ENCODE assay signal across 8 cellular contexts in the genomic region with DNA sequence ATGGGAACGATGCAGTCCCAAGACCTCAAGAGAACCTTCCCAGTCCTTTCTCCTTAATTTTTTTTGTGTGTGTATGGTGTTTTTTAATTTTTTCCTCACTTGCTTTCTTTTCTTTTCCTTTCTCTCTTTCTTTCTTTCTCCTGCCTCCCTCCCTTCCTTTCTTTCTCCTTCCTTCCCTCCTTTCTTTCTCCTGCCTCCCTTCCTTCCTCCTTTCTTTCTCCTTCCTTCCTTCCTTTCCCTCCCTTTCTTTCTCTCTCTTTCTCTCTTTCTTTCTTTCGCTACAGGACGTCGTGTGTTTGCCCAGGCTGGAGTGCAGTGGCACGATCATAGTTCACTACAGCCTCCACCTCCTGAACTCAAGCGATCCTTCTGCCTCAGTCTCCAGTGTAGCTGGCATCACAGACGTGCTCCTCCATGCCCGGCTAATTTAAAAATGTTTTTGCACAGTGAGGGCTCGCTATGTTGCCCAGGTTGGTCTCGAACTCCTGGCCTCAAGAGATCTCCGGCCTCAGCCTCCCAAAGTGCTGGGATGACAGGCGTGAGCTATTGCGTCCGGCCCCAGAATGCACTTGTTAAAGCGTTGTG. TPM values are rescaled to one million over a fixed set of nuclear protein-coding genes. Genes with fewer than 3 reads are reported as not detected.
DNase-seq lines count a peak whose midpoint lies in the region; ATAC-seq and TF ChIP-seq lines count a peak whose summit lies in the region.

No MANE protein-coding gene starts in this region.

- peak overlapping the region; percentile 79 for H3K4me2 ChIP-seq in DND-41 (ENCODE audit: insufficient read depth, low read length)

- no peak for TF ChIP-seq POLR2A in prostate gland (IDR thresholded peaks at IDR 0.05)

- no peak for ATAC-seq in DND-41 (ENCODE audit: insufficient read depth, low read depth)
- ATAC-seq in RWPE2 (ENCODE audit: low read depth): no peak
- ATAC-seq in GM21515 (IDR thresholded peaks at IDR 0.05; ENCODE audit: unreplicated experiment): no peak

- H3K27ac ChIP-seq in DND-41 (ENCODE audit: low read length): peak overlapping the region; percentile 79
- peak overlapping the region; percentile 89 for H3K27ac ChIP-seq in RWPE2 (ENCODE audit: poor library complexity, severe bottlenecking)
- peak overlapping the region; percentile 95 to 98 for H3K27ac ChIP-seq in esophagus (ENCODE audit: low read depth in 2 of 2, low read length in 1 of 2)
- H3K27ac ChIP-seq in prostate gland: peak overlapping the region; percentile 84 to 96

- H3K4me1 ChIP-seq in DND-41 (ENCODE audit: insufficient read depth, low read length) (peaks cover 30% of the 10 kb centered on the region), RWPE2 (ENCODE audit: insufficient read depth, poor library complexity, severe bottlenecking) (peaks cover 27% of the 10 kb centered on the region), esophagus (ENCODE audit: control insufficient read depth in 2 of 2, insufficient read depth in 2 of 2, low read length in 1 of 2) (peaks cover 0 to 3% of the 10 kb centered on the region in 2 donors), prostate gland (replicated peaks) (peaks cover 6% of the 10 kb centered on the region)

- intact Hi-C loops in prostate gland (cut with DNase I): loop anchor here (5.0 to 10.0 kb wide), 3 partner anchors 76 to 319 kb away; a partner anchor contains a TSS

- H3K9me3 ChIP-seq in DND-41 (ENCODE audit: insufficient read depth, low read length, severe bottlenecking) (no peaks in the 10 kb centered on the region), RWPE2 (ENCODE audit: severe bottlenecking) (no peaks in the 10 kb centered on the region), esophagus (ENCODE audit: control insufficient read depth in 2 of 2, insufficient read depth in 1 of 2, low read depth in 1 of 2, low read length in 1 of 2) (no peaks in the 10 kb centered on the region), prostate gland (no peaks in the 10 kb centered on the region)

- H3K9ac ChIP-seq in DND-41 (ENCODE audit: low read depth, low read length): peak overlapping the region; percentile 96

- H3K79me2 ChIP-seq in DND-41 (ENCODE audit: insufficient read depth, low read length): peaks cover 54% of the 10 kb centered on the region

- WGBS in esophagus, 2 donors: 66 to 68% methylated on average over 15 of the region's 15 CpGs
- 83% methylated on average over 15 of the region's 15 CpGs for WGBS in prostate gland

- H3K27me3 ChIP-seq in DND-41 (ENCODE audit: insufficient read depth, low read length, poor library complexity) (no peaks in the 10 kb centered on the region), RWPE2 (ENCODE audit: insufficient read depth, poor library complexity, severe bottlenecking) (no peaks in the 10 kb centered on the region), esophagus (ENCODE audit: control insufficient read depth in 1 of 2, insufficient read depth in 2 of 2, low read length in 2 of 2) (no peaks in the 10 kb centered on the region), prostate gland (replicated peaks; ENCODE audit: insufficient read depth) (no peaks in the 10 kb centered on the region)

- peaks cover 4% of the 10 kb centered on the region; the same call in 1 of the 2 replicates for H4K20me1 ChIP-seq in DND-41 (ENCODE audit: insufficient read depth, low read length)

- H3K36me3 ChIP-seq in DND-41 (ENCODE audit: insufficient read depth, low read length): peaks cover 16% of the 10 kb centered on the region
- H3K36me3 ChIP-seq in RWPE2 (ENCODE audit: low read depth): peaks cover 13% of the 10 kb centered on the region
- no peaks in the 10 kb centered on the region for H3K36me3 ChIP-seq in esophagus (ENCODE audit: control insufficient read depth in 2 of 2, insufficient read depth in 2 of 2, low read length in 1 of 2)
- no peaks in the 10 kb centered on the region for H3K36me3 ChIP-seq in prostate gland

- peak overlapping the region; percentile 97 for H2AFZ ChIP-seq in DND-41 (ENCODE audit: low read depth, low read length)

- H3K4me3 ChIP-seq in DND-41 (ENCODE audit: low read depth in 1 of 2, low read length in 2 of 2) (peak overlapping the region; percentile 25 to 100; a peak in 3 of 4 replicates), RWPE2 (ENCODE audit: severe bottlenecking) (peak overlapping the region; percentile 66), esophagus (ENCODE audit: low read depth in 1 of 2, low read length in 2 of 2) (peak overlapping the region; percentile 66 to 70), prostate gland (peak overlapping the region; percentile 64 to 78)

- DNase-seq in DND-41 (no peak), RWPE2 (ENCODE audit: low spot score) (no peak), prostate gland (ENCODE audit: low spot score) (no peak), Kasumi-1 (lab: John Stamatoyannopoulos, UW) (no peak), NCI-H1105 (lab: John Stamatoyannopoulos, UW) (no peak), retina (no peak)

- TF ChIP-seq CTCF in DND-41 (IDR thresholded peaks at IDR 0.05; ENCODE audit: borderline replicate concordance, extremely low read depth, low read length, poor library complexity, severe bottlenecking) (no peak), RWPE2 (IDR thresholded peaks at IDR 0.05; ENCODE audit: poor library complexity, severe bottlenecking) (no peak), prostate gland (IDR thresholded peaks at IDR 0.05) (no peak)

RNA-seq across cellular contexts. Expression of a gene that starts 0.7 kb away (rescaled TPM):
- polyA plus RNA-seq in esophagus: 10 to 100 TPM; 15.6 to 21.6 TPM
- 10 to 100 TPM; 83.3 to 84.0 TPM for total RNA-seq in prostate gland

RNA-seq across cellular contexts. Expression of a gene that starts 12.0 kb away (rescaled TPM):
- 10 to 100 TPM in 1 of 2 donors, 1 to 10 TPM in 1; 9.8 to 12.7 TPM for polyA plus RNA-seq in esophagus
- total RNA-seq in prostate gland: 10 to 100 TPM in 1 of 2 donors, 1 to 10 TPM in 1; 5.8 to 11.6 TPM
